ENCODE assay signal across 1 cellular context in the genomic region with DNA sequence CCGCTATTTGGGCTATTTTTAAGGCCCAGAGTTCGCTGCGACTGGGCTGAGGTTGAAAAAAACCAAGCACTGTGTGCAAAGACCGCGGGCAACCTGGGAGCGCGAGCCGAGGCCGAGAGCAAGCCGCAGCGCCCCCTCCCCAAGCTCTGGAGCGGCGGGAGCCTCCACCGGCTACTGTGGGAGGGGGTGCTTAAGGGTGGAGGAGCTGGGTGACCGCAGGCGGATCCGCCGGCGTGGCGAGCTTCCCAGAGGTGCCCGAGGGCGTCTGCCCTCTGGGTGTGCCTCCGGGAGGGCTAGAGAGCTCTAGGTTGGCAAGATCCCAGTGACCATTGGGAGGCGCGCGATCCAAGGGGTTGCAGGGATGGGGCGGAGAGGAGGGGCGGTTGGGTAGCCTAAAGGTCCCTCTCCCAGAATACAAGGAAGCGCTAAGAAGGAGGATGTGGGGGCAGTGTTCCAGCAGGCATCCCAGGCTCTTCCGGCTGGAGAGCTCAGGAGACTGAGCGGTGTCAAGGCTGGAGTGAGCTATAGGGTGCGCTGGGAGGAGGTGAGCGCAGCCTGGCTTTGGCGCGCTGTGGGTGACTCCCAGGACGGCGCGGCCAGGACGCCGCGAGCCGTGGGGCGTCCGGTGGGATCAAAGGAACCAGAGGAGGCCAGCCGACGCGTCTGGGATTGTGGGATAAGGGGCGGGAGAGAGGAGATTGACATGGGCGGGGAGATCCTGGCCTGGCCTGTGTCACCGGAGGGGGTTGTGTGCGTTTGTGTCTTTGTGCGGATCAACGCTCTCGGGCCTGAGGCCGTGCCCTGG.
TF ChIP-seq lines count a peak whose summit lies in the region.

No MANE protein-coding gene starts in this region.

TF ChIP-seq in K562, 482 proteins besides CTCF, POLR2A, EP300 and RAD21:
- TF ChIP-seq RFX5 (IDR thresholded peaks at IDR 0.05; ENCODE audit: low read depth, low read length) (no peak), ZNF23 (CRISPR knock-in tag; IDR thresholded peaks at IDR 0.05) (no peak), HDAC6 (IDR thresholded peaks at IDR 0.05; ENCODE audit: low read depth, low read length) (no peak), COPS2 (conservative IDR thresholded peaks at IDR 0.05) (no peak)
- TF ChIP-seq, protein P1, sequence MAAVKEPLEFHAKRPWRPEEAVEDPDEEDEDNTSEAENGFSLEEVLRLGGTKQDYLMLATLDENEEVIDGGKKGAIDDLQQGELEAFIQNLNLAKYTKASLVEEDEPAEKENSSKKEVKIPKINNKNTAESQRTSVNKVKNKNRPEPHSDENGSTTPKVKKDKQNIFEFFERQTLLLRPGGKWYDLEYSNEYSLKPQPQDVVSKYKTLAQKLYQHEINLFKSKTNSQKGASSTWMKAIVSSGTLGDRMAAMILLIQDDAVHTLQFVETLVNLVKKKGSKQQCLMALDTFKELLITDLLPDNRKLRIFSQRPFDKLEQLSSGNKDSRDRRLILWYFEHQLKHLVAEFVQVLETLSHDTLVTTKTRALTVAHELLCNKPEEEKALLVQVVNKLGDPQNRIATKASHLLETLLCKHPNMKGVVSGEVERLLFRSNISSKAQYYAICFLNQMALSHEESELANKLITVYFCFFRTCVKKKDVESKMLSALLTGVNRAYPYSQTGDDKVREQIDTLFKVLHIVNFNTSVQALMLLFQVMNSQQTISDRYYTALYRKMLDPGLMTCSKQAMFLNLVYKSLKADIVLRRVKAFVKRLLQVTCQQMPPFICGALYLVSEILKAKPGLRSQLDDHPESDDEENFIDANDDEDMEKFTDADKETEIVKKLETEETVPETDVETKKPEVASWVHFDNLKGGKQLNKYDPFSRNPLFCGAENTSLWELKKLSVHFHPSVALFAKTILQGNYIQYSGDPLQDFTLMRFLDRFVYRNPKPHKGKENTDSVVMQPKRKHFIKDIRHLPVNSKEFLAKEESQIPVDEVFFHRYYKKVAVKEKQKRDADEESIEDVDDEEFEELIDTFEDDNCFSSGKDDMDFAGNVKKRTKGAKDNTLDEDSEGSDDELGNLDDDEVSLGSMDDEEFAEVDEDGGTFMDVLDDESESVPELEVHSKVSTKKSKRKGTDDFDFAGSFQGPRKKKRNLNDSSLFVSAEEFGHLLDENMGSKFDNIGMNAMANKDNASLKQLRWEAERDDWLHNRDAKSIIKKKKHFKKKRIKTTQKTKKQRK (IDR thresholded peaks at IDR 0.05; ENCODE audit: borderline replicate concordance, low read depth, low read length): no peak
